10 cellular contexts compared by ENCODE assay signal in the genomic region with DNA sequence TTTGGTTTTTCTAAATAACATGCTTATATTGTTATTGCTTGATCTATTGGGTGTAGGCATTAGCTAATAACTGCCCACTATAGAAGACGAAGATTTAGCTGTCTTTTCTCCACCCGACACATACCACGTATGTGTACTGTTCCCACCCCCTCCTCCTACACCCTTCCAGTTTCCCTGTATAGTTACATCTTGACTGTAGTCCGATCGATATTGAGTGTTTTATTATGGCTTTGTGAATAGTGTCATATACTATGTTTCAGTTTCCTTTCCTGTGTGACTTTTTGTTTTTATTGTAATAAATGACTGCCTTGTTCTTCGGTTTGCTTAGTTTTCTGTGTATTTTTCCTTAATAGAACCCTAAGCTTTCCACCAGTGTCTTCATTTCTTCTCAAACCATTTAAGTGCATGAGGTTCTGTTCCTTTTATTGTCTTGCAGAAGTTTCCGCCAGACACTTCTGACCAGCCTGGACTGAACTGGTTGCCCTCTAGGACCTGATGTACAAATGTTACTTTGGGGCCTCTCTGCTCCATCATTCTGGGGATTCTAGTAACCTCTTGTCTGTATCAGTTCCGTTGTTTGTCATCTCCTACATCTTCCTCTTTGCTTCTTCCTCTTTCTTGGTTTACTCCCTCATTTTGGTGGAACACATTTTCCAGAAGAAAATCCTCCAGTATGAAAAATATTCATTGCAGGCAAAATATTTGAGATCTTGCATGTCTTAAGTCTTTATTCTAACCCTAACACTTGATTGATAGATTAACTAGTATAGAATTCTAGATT.
DNase-seq lines count a peak whose midpoint lies in the region; ATAC-seq and TF ChIP-seq lines count a peak whose summit lies in the region.
"Had no signal": no experiment of that assay in that cellular context is flagged by ENCODE, and none has a peak within 500 bp of the region (broad histone marks: within the 10 kb centered on the region; RNA-seq: fewer than 3 reads in every experiment).

No MANE protein-coding gene starts in this region.

- H3K27me3 Mint-ChIP-seq in activated T-helper 2 cell treated with anti-CD3 and anti-CD28 coated beads, Interferon-gamma antibody, Interleukin-2, Interleukin-4, amounts not matched to agents 10 μg/mL and 5 μg/mL and 100 μg/mL, durations not matched to agents 14 hours and 24 hours and 36 hours (ENCODE audit: low read depth) = no peaks in the 10 kb centered on the region

- peak; percentile 77 for ATAC-seq in GM18502 (IDR thresholded peaks at IDR 0.05; ENCODE audit: poor library complexity, unreplicated experiment)
- ATAC-seq in HG03175 (IDR thresholded peaks at IDR 0.05; ENCODE audit: unreplicated experiment) = peak; percentile 80

- H3K27ac Mint-ChIP-seq in activated T-helper 2 cell treated with anti-CD3 and anti-CD28 coated beads, Interferon-gamma antibody, Interleukin-2, Interleukin-4, amounts not matched to agents 10 μg/mL and 5 μg/mL and 100 μg/mL, durations not matched to agents 14 hours and 24 hours and 36 hours = peak overlapping the region; percentile 80

- TF ChIP-seq CTCF in GM20000 (IDR thresholded peaks at IDR 0.05; ENCODE audit: extremely low read depth, missing control alignments) = no peak

- peak overlapping the region; percentile 2 for H3K4me3 Mint-ChIP-seq in activated T-helper 2 cell treated with anti-CD3 and anti-CD28 coated beads, Interferon-gamma antibody, Interleukin-2, Interleukin-4, amounts not matched to agents 10 μg/mL and 5 μg/mL and 100 μg/mL, durations not matched to agents 14 hours and 24 hours and 36 hours (ENCODE audit: low read depth)

- H3K36me3 Mint-ChIP-seq in activated T-helper 2 cell treated with anti-CD3 and anti-CD28 coated beads, Interferon-gamma antibody, Interleukin-2, Interleukin-4, amounts not matched to agents 10 μg/mL and 5 μg/mL and 100 μg/mL, durations not matched to agents 14 hours and 24 hours and 36 hours (ENCODE audit: low read depth) = peaks cover 68% of the 10 kb centered on the region

- DNase-seq in GM20000 (ENCODE audit: low spot score) (peak; percentile 51), cerebellar cortex (ENCODE audit: low spot score) (no peak), NCI-H1694 (lab: John Stamatoyannopoulos, UW) (no peak), NCI-H1694 treated with DMSO at 0.1 percent for 48 hours (lab: John Stamatoyannopoulos, UW) (no peak), HPDE6-E6E7 (ENCODE audit: extremely low spot score) (no peak)
- no peak for DNase-seq in activated T-helper 2 cell treated with anti-CD3 and anti-CD28 coated beads, Interferon-gamma antibody, Interleukin-2, Interleukin-4, amounts not matched to agents 10 μg/mL and 5 μg/mL and 100 μg/mL, durations not matched to agents 14 hours and 24 hours and 36 hours (ENCODE audit: low spot score)
- DNase-seq: heart right ventricle, Karpas-422 had no signal

- H3K4me1 Mint-ChIP-seq in activated T-helper 2 cell treated with anti-CD3 and anti-CD28 coated beads, Interferon-gamma antibody, Interleukin-2, Interleukin-4, amounts not matched to agents 10 μg/mL and 5 μg/mL and 100 μg/mL, durations not matched to agents 14 hours and 24 hours and 36 hours (ENCODE audit: low read depth) = peaks cover 81% of the 10 kb centered on the region

- H3K9me3 Mint-ChIP-seq in activated T-helper 2 cell treated with anti-CD3 and anti-CD28 coated beads, Interferon-gamma antibody, Interleukin-2, Interleukin-4, amounts not matched to agents 10 μg/mL and 5 μg/mL and 100 μg/mL, durations not matched to agents 14 hours and 24 hours and 36 hours = peaks cover 2% of the 10 kb centered on the region

- intact Hi-C loops in activated T-helper 2 cell treated with anti-CD3 and anti-CD28 coated beads, Interferon-gamma antibody, Interleukin-2, Interleukin-4, amounts not matched to agents 10 μg/mL and 5 μg/mL and 100 μg/mL, durations not matched to agents 14 hours and 24 hours and 36 hours (cut with micrococcal nuclease) = loop anchor here (1.0 to 5.0 kb wide), 3 partner anchors 27 to 299 kb away; no protein-coding TSS in a partner anchor
